9 cellular contexts compared by ENCODE assay signal in genomic region chr11:134352111-134352510, GRCh38. TPM values are rescaled to one million over a fixed set of nuclear protein-coding genes. Genes with fewer than 3 reads are reported as not detected.
"Had no signal": no experiment of that assay in that cellular context is flagged by ENCODE, and none has a peak within 500 bp of the region (broad histone marks: within the 10 kb centered on the region; RNA-seq: fewer than 3 reads in every experiment).

No MANE protein-coding gene starts in this region.

- H3K4me3 ChIP-seq: GM12878 had no signal

- ATAC-seq: GM12878 had no signal

- DNase-seq: GDM1, GF-D8 had no signal

- FAIRE-seq: G401.6, GM12878, GM12891, GM12892, GM18507, GM19239 had no signal

RNA-seq across cellular contexts. Expression of gene B3GAT1, which starts 59.9 kb away (rescaled TPM):
- total RNA-seq: G401 had no signal
- polyA plus RNA-seq: GM12878 had no signal
